10 cellular contexts compared by ENCODE assay signal in genomic region chr3:157282261-157283191, GRCh38.
A peak's percentile ranks its signal among the peaks of the same experiment; 100 is the strongest.
DNase-seq lines count a peak whose midpoint lies in the region; ATAC-seq and TF ChIP-seq lines count a peak whose summit lies in the region.
"Had no signal": no experiment of that assay in that cellular context is flagged by ENCODE, and none has a peak within 500 bp of the region (broad histone marks: within the 10 kb centered on the region; RNA-seq: fewer than 3 reads in every experiment).

No MANE protein-coding gene starts in this region.

- no peak overlapping the region for H3K4ac ChIP-seq in trophoblast cell (ENCODE audit: low read depth, low read length)

- no peak overlapping the region for H4K91ac ChIP-seq in trophoblast cell (ENCODE audit: low read depth, low read length)

- H4K12ac ChIP-seq in trophoblast cell (ENCODE audit: low read depth, low read length) = no peak overlapping the region

- ATAC-seq in RWPE2 (ENCODE audit: low read depth) (peak; percentile 86), GM19395 (IDR thresholded peaks at IDR 0.05; ENCODE audit: unreplicated experiment) (no peak), GM18909 (IDR thresholded peaks at IDR 0.05; ENCODE audit: poor library complexity, unreplicated experiment) (no peak)

- H3K4me3 ChIP-seq in RWPE2 (ENCODE audit: severe bottlenecking) (no peak overlapping the region), fibroblast of pulmonary artery (replicated peaks; ENCODE audit: low read depth, low read length) (no peak overlapping the region), trophoblast cell (ENCODE audit: low read depth, low read length) (no peak overlapping the region), vagina (no peak overlapping the region)

- H3K27me3 ChIP-seq in RWPE2 (ENCODE audit: insufficient read depth, poor library complexity, severe bottlenecking) (no peaks in the 10 kb centered on the region), trophoblast cell (ENCODE audit: insufficient read depth, low read length) (no peaks in the 10 kb centered on the region), vagina (no peaks in the 10 kb centered on the region)

- DNase-seq in EL (peak; percentile 94), RWPE2 (ENCODE audit: low spot score) (no peak), fibroblast of pulmonary artery (ENCODE audit: low read depth) (peak; percentile 93), trophoblast cell (peak; percentile 4 to 31), vagina (ENCODE audit: extremely low spot score in 2 of 2) (no peak), GM10248 (ENCODE audit: extremely low spot score) (no peak)
- DNase-seq: activated B cell treated with CpG ODN at 0.5 μM for 24 hours; NK-92 treated with Interleukin-12 subunit alpha and Interleukin-12 subunit beta, amount 100 ng/mL, for 24 hours had no signal

- H4K8ac ChIP-seq in trophoblast cell (ENCODE audit: low read depth, low read length) = no peak overlapping the region

- CTCF ChIA-PET in GM10248 (lab: Yijun Ruan, JAX) = interaction anchor here (1.3 kb wide), 1 partner anchor 12 kb away, joined by 3 read pairs; no protein-coding TSS in a partner anchor

- H3K79me2 ChIP-seq in trophoblast cell (ENCODE audit: control insufficient read depth, insufficient read depth, low read length, poor library complexity) = no peaks in the 10 kb centered on the region

- peak overlapping the region; percentile 73 for H3K27ac ChIP-seq in RWPE2 (ENCODE audit: poor library complexity, severe bottlenecking)
- H3K27ac ChIP-seq in trophoblast cell (ENCODE audit: low read depth, low read length) = no peak overlapping the region
- no peak overlapping the region for H3K27ac ChIP-seq in vagina

- H3K36me3 ChIP-seq in RWPE2 (ENCODE audit: low read depth) (no peaks in the 10 kb centered on the region), trophoblast cell (ENCODE audit: control insufficient read depth in 1 of 2, insufficient read depth in 2 of 2, low read length in 2 of 2) (no peaks in the 10 kb centered on the region), vagina (no peaks in the 10 kb centered on the region)

- H2BK120ac ChIP-seq in trophoblast cell (ENCODE audit: insufficient read depth, low read length, poor library complexity) = no peak overlapping the region

- POLR2A ChIA-PET in GM10248 (lab: Yijun Ruan, JAX) = no interaction called here

- H2AK5ac ChIP-seq in trophoblast cell (ENCODE audit: low read length) = no peak overlapping the region

- WGBS in trophoblast cell (ENCODE audit: extremely low coverage, insufficient coverage, insufficient read length) = no CpG with 5 or more reads among the region's 5 CpGs

- TF ChIP-seq POLR2A in vagina (IDR thresholded peaks at IDR 0.05) = no peak

- H2BK5ac ChIP-seq in trophoblast cell (ENCODE audit: low read depth, low read length, poor library complexity) = no peak overlapping the region

- H3K23ac ChIP-seq in trophoblast cell (ENCODE audit: low read length) = no peak overlapping the region

- no peak for TF ChIP-seq CTCF in RWPE2 (IDR thresholded peaks at IDR 0.05; ENCODE audit: poor library complexity, severe bottlenecking)
- TF ChIP-seq CTCF in fibroblast of pulmonary artery (IDR thresholded peaks at IDR 0.05; ENCODE audit: low read length, missing control alignments) = no peak
- TF ChIP-seq CTCF in vagina (IDR thresholded peaks at IDR 0.05) = no peak
- no peak for TF ChIP-seq CTCF in GM10248 (IDR thresholded peaks at IDR 0.05; ENCODE audit: control extremely low read depth, extremely low read depth, low read depth, missing control alignments)

- no peak overlapping the region for H3K9ac ChIP-seq in trophoblast cell (ENCODE audit: low read length)

- H3K79me1 ChIP-seq in trophoblast cell (ENCODE audit: low read length) = no peaks in the 10 kb centered on the region

- no peak overlapping the region for H3K14ac ChIP-seq in trophoblast cell (ENCODE audit: low read length)

- H2BK12ac ChIP-seq in trophoblast cell (ENCODE audit: low read length) = no peak overlapping the region

- H3K4me2 ChIP-seq in trophoblast cell (ENCODE audit: low read length) = no peak overlapping the region

- no peak overlapping the region for H2AFZ ChIP-seq in trophoblast cell (ENCODE audit: insufficient read depth, low read length, poor library complexity)

- H3K18ac ChIP-seq in trophoblast cell (ENCODE audit: low read length) = no peak overlapping the region

- intact Hi-C loops in vagina (cut with DNase I) = no loop called here

- peaks cover 19% of the 10 kb centered on the region for H3K4me1 ChIP-seq in RWPE2 (ENCODE audit: insufficient read depth, poor library complexity, severe bottlenecking)
- H3K4me1 ChIP-seq in trophoblast cell (ENCODE audit: control insufficient read depth in 1 of 2, insufficient read depth in 2 of 2, low read length in 2 of 2) = no peaks in the 10 kb centered on the region
- H3K4me1 ChIP-seq in vagina = no peaks in the 10 kb centered on the region

- H3K9me3 ChIP-seq in RWPE2 (ENCODE audit: severe bottlenecking) = no peaks in the 10 kb centered on the region
- no peaks in the 10 kb centered on the region for H3K9me3 ChIP-seq in trophoblast cell (ENCODE audit: insufficient read depth, low read depth, low read length)
- no peaks in the 10 kb centered on the region for H3K9me3 ChIP-seq in vagina

Comparison
In these comparisons a context has a peak if more than half of its experiments do, and no peak if none do; other contexts are left out.
1. DNase-seq: peak in EL (single experiment), fibroblast of pulmonary artery (single experiment) and trophoblast cell (2 of 2); none in RWPE2 (single experiment), vagina (0 of 2) and GM10248 (single experiment).